In the genomic region with DNA sequence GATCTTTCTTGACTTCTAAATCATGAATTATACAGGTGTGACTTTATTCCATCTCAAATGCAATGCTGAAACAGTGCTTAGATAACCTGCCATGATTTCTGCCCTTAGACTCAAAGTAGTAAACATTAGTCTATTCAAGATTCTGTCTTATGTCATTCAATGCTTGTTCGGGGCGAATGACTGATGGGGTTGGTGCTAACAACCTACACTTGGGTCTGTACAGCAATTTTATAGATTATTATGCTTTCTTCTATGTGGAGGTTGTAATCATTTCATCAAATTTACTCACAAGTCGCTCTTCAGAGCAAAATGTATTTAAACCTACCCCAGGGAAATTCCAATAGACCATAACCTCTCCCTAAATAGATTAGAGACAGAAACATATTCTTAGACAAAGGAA, we compare ENCODE assay signal across 40 cellular contexts.
"Had no signal": no experiment of that assay in that cellular context is flagged by ENCODE, and none has a peak within 500 bp of the region (broad histone marks: within the 10 kb centered on the region; RNA-seq: fewer than 3 reads in every experiment).

No MANE protein-coding gene starts in this region.

- H3K27ac Mint-ChIP-seq: activated naive CD4-positive, alpha-beta T cell treated with anti-CD3 and anti-CD28 coated beads for 36 hours; activated naive CD4-positive, alpha-beta T cell treated with anti-CD3 and anti-CD28 coated beads, Interleukin-2, amount 10 ng/mL, durations not matched to agents 7 days and 5 days; activated naive CD4-positive, alpha-beta T cell treated with anti-CD3 and anti-CD28 coated beads, Interleukin-2, amount 50 U/mL, for 24 hours; activated naive CD4-positive, alpha-beta T cell treated with anti-CD3 and anti-CD28 coated beads, Interleukin-2, amount 50 U/mL, for 72 hours; activated naive CD8-positive, alpha-beta T cell; activated naive CD8-positive, alpha-beta T cell treated with anti-CD3 and anti-CD28 coated beads for 36 hours; activated naive CD8-positive, alpha-beta T cell treated with anti-CD3 and anti-CD28 coated beads, Interleukin-2, amount 10 ng/mL, durations not matched to agents 7 days and 5 days; activated naive CD8-positive, alpha-beta T cell treated with anti-CD3 and anti-CD28 coated beads, Interleukin-2, amount 50 U/mL, for 24 hours; activated T-cell treated with anti-CD3 and anti-CD28 coated beads, Interleukin-2, amount 50 U/mL, for 24 hours; activated T-cell treated with anti-CD3 and anti-CD28 coated beads, Interleukin-2, amount 50 U/mL, for 72 hours; activated T-helper 1 cell treated with anti-CD3 and anti-CD28 coated beads, Interleukin-12 subunit alpha, Interleukin-12 subunit beta, Interleukin-2, Interleukin-4 antibody, amounts not matched to agents 30 ng/mL and 10 ng/mL and 1 ng/mL, durations not matched to agents 14 hours and 24 hours and 36 hours; activated T-helper 17 cell treated with anti-CD3 and anti-CD28 coated beads, Interleukin-2, amount 50 U/mL, for 72 hours; activated T-helper 2 cell treated with anti-CD3 and anti-CD28 coated beads, Interferon-gamma antibody, Interleukin-2, Interleukin-4, amounts not matched to agents 10 μg/mL and 5 μg/mL and 100 μg/mL, durations not matched to agents 14 hours and 24 hours and 36 hours; brain had no signal

- H3K27me3 ChIP-seq: adrenal gland, ascending aorta, body of pancreas, brain microvascular endothelial cell, breast epithelium, cardiac muscle cell had no signal

- H3K9me3 Mint-ChIP-seq: brain had no signal

- H3K4me1 ChIP-seq: adrenal gland, ascending aorta, body of pancreas, breast epithelium had no signal

- H3K27ac ChIP-seq: adrenal gland, ascending aorta, body of pancreas, brain microvascular endothelial cell, breast epithelium, cardiac muscle cell had no signal

- H3K4me3 Mint-ChIP-seq: activated naive CD4-positive, alpha-beta T cell treated with anti-CD3 and anti-CD28 coated beads for 36 hours; activated naive CD4-positive, alpha-beta T cell treated with anti-CD3 and anti-CD28 coated beads, Interleukin-2, amount 10 ng/mL, durations not matched to agents 7 days and 5 days; activated naive CD4-positive, alpha-beta T cell treated with anti-CD3 and anti-CD28 coated beads, Interleukin-2, amount 50 U/mL, for 24 hours; activated naive CD8-positive, alpha-beta T cell; activated naive CD8-positive, alpha-beta T cell treated with anti-CD3 and anti-CD28 coated beads for 36 hours; activated naive CD8-positive, alpha-beta T cell treated with anti-CD3 and anti-CD28 coated beads, Interleukin-2, amount 10 ng/mL, durations not matched to agents 7 days and 5 days; activated naive CD8-positive, alpha-beta T cell treated with anti-CD3 and anti-CD28 coated beads, Interleukin-2, amount 50 U/mL, for 24 hours; activated T-cell treated with anti-CD3 and anti-CD28 coated beads, Interleukin-2, amount 50 U/mL, for 24 hours; activated T-cell treated with anti-CD3 and anti-CD28 coated beads, Interleukin-2, amount 50 U/mL, for 4 hours; activated T-cell treated with anti-CD3 and anti-CD28 coated beads, Interleukin-2, amount 50 U/mL, for 72 hours; activated T-helper 1 cell treated with anti-CD3 and anti-CD28 coated beads, Interleukin-12 subunit alpha, Interleukin-12 subunit beta, Interleukin-2, Interleukin-4 antibody, amounts not matched to agents 30 ng/mL and 10 ng/mL and 1 ng/mL, durations not matched to agents 14 hours and 24 hours and 36 hours; activated T-helper 17 cell treated with anti-CD3 and anti-CD28 coated beads, Interleukin-2, amount 50 U/mL, for 72 hours; brain; central memory CD8-positive, alpha-beta T cell had no signal

- FAIRE-seq: astrocyte, bronchial epithelial cell had no signal

- H3K4me1 Mint-ChIP-seq: activated naive CD4-positive, alpha-beta T cell treated with anti-CD3 and anti-CD28 coated beads, Interleukin-2, amount 10 ng/mL, durations not matched to agents 7 days and 5 days; activated naive CD4-positive, alpha-beta T cell treated with anti-CD3 and anti-CD28 coated beads, Interleukin-2, amount 50 U/mL, for 24 hours; activated naive CD8-positive, alpha-beta T cell treated with anti-CD3 and anti-CD28 coated beads for 36 hours; activated naive CD8-positive, alpha-beta T cell treated with anti-CD3 and anti-CD28 coated beads, Interleukin-2, amount 10 ng/mL, durations not matched to agents 7 days and 5 days; activated naive CD8-positive, alpha-beta T cell treated with anti-CD3 and anti-CD28 coated beads, Interleukin-2, amount 50 U/mL, for 24 hours; activated T-helper 17 cell treated with anti-CD3 and anti-CD28 coated beads, Interleukin-2, amount 50 U/mL, for 72 hours; brain; central memory CD8-positive, alpha-beta T cell had no signal

- H3K27me3 Mint-ChIP-seq: activated naive CD4-positive, alpha-beta T cell treated with anti-CD3 and anti-CD28 coated beads, Interleukin-2, amount 10 ng/mL, durations not matched to agents 7 days and 5 days; activated naive CD4-positive, alpha-beta T cell treated with anti-CD3 and anti-CD28 coated beads, Interleukin-2, amount 50 U/mL, for 24 hours; activated naive CD8-positive, alpha-beta T cell; activated naive CD8-positive, alpha-beta T cell treated with anti-CD3 and anti-CD28 coated beads for 36 hours; activated naive CD8-positive, alpha-beta T cell treated with anti-CD3 and anti-CD28 coated beads, Interleukin-2, amount 10 ng/mL, durations not matched to agents 7 days and 5 days; activated naive CD8-positive, alpha-beta T cell treated with anti-CD3 and anti-CD28 coated beads, Interleukin-2, amount 50 U/mL, for 24 hours; activated T-cell treated with anti-CD3 and anti-CD28 coated beads, Interleukin-2, amount 50 U/mL, for 24 hours; activated T-helper 17 cell treated with anti-CD3 and anti-CD28 coated beads, Interleukin-2, amount 50 U/mL, for 72 hours; brain; central memory CD8-positive, alpha-beta T cell had no signal

- H3K36me3 Mint-ChIP-seq: activated naive CD4-positive, alpha-beta T cell treated with anti-CD3 and anti-CD28 coated beads, Interleukin-2, amount 10 ng/mL, durations not matched to agents 7 days and 5 days; activated naive CD4-positive, alpha-beta T cell treated with anti-CD3 and anti-CD28 coated beads, Interleukin-2, amount 50 U/mL, for 24 hours; activated naive CD8-positive, alpha-beta T cell; activated naive CD8-positive, alpha-beta T cell treated with anti-CD3 and anti-CD28 coated beads for 36 hours; activated naive CD8-positive, alpha-beta T cell treated with anti-CD3 and anti-CD28 coated beads, Interleukin-2, amount 10 ng/mL, durations not matched to agents 7 days and 5 days; brain had no signal

- H3K36me3 ChIP-seq: adrenal gland, ascending aorta, brain microvascular endothelial cell, breast epithelium, cardiac muscle cell had no signal

- DNase-seq: activated effector memory CD4-positive, alpha-beta T cell treated with anti-CD3 and anti-CD28 coated beads, Interleukin-2, amount 50 U/mL, for 16 hours; activated effector memory CD4-positive, alpha-beta T cell treated with Interleukin-2 at 50 U/mL for 16 hours; activated gamma-delta T cell; activated gamma-delta T cell treated with Interleukin-2 at 50 U/mL for 16 hours; activated naive CD4-positive, alpha-beta T cell; activated naive CD4-positive, alpha-beta T cell treated with anti-CD3 and anti-CD28 coated beads for 36 hours; activated naive CD4-positive, alpha-beta T cell treated with anti-CD3 and anti-CD28 coated beads, Interleukin-2, amount 10 ng/mL, durations not matched to agents 7 days and 5 days; activated naive CD4-positive, alpha-beta T cell treated with anti-CD3 and anti-CD28 coated beads, Interleukin-2, amount 50 U/mL, for 16 hours; activated naive CD4-positive, alpha-beta T cell treated with Interleukin-2 at 50 U/mL for 16 hours; activated naive CD8-positive, alpha-beta T cell treated with anti-CD3 and anti-CD28 coated beads for 36 hours; activated naive CD8-positive, alpha-beta T cell treated with anti-CD3 and anti-CD28 coated beads, Interleukin-2, amount 10 ng/mL, durations not matched to agents 7 days and 5 days; activated naive CD8-positive, alpha-beta T cell treated with anti-CD3 and anti-CD28 coated beads, Interleukin-2, amount 50 U/mL, for 24 hours; activated T-cell treated with anti-CD3 and anti-CD28 coated beads, Interleukin-2, amount 50 U/mL, for 1 hour; activated T-cell treated with anti-CD3 and anti-CD28 coated beads, Interleukin-2, amount 50 U/mL, for 24 hours; activated T-cell treated with anti-CD3 and anti-CD28 coated beads, Interleukin-2, amount 50 U/mL, for 4 hours; activated T-cell treated with anti-CD3 and anti-CD28 coated beads, Interleukin-2, amount 50 U/mL, for 48 hours; activated T-cell treated with anti-CD3 and anti-CD28 coated beads, Interleukin-2, amount 50 U/mL, for 72 hours; adrenal gland; amniotic stem cell; amygdala; anterior cingulate cortex; aorta; body of pancreas; brain microvascular endothelial cell; caudate nucleus; central memory CD4-positive, alpha-beta T cell; cerebellar nuclear complex had no signal

- H3K9me3 ChIP-seq: adrenal gland, ascending aorta, body of pancreas, breast epithelium had no signal

- ATAC-seq: activated naive CD4-positive, alpha-beta T cell treated with anti-CD3 and anti-CD28 coated beads, Interleukin-2, amount 50 U/mL, for 72 hours; activated naive CD8-positive, alpha-beta T cell treated with anti-CD3 and anti-CD28 coated beads, Interleukin-2, amount 50 U/mL, for 24 hours; activated T-cell treated with anti-CD3 and anti-CD28 coated beads, Interleukin-2, amount 50 U/mL, for 4 hours; activated T-cell treated with anti-CD3 and anti-CD28 coated beads, Interleukin-2, amount 50 U/mL, for 72 hours; activated T-helper 17 cell treated with anti-CD3 and anti-CD28 coated beads, Interleukin-2, amount 50 U/mL, for 72 hours; body of pancreas had no signal

- H3K4me3 ChIP-seq: adrenal gland, ascending aorta, body of pancreas, breast epithelium, cardiac muscle cell had no signal
